In genomic region chr1:27234054-27234882, GRCh38 we compare ENCODE assay signal across 8 cellular contexts. TPM values are rescaled to one million over a fixed set of nuclear protein-coding genes. Genes with fewer than 3 reads are reported as not detected.
DNase-seq lines count a peak whose midpoint lies in the region; ATAC-seq, FAIRE-seq and TF ChIP-seq lines count a peak whose summit lies in the region.

TSS of gene WDTC1 (plus strand) at chr1:27234632. CDS start at chr1:27261055, 26,423 bp downstream.

- intact Hi-C loops in CD14-positive monocyte (cut with micrococcal nuclease) (no loop called here), HepG2 (cut with micrococcal nuclease; ENCODE audit: unreplicated experiment) (no loop called here)

- H3K4me1 ChIP-seq in HepG2 (ENCODE audit: insufficient read depth, low read length), result peaks cover 20% of the 10 kb centered on the region

- peaks cover 0 to 3% (median 0%) of the 10 kb centered on the region in 3 donors for H3K27me3 Mint-ChIP-seq in CD14-positive monocyte (ENCODE audit: low read depth in 3 of 3)

- WGBS in HepG2 (ENCODE audit: low lambda C conversion rate), result 3% methylated on average over 32 of the region's 71 CpGs

- peak within 1 kb of the TSS; percentile 61 to 85 (median 77) for H3K4me3 ChIP-seq in HepG2 (replicated peaks in 1 of 3; ENCODE audit: insufficient read depth in 1 of 3, low read depth in 2 of 3, low read length in 3 of 3)

- no peaks in the 10 kb centered on the region for H3K9me3 Mint-ChIP-seq in CD14-positive monocyte

- H3K36me3 ChIP-seq in HepG2 (replicated peaks in 1 of 2; ENCODE audit: control insufficient read depth in 1 of 2, insufficient read depth in 2 of 2, low read length in 2 of 2), result no peaks in the 10 kb centered on the region

- no peaks in the 10 kb centered on the region for H3K27me3 ChIP-seq in HepG2 (ENCODE audit: control insufficient read depth in 1 of 2, insufficient read depth in 2 of 2, low read length in 2 of 2)

- BruUV-seq in HepG2 (replicated peaks; lab: Mats Ljungman, UMichigan), result no TSS peak

- POLR2A ChIA-PET in HepG2 (lab: Yijun Ruan, JAX), result interaction anchor here (0.5 to 1.4 kb wide), 6 partner anchors 11 to 267 kb away, joined by 3 to 6 read pairs (median 3); partner anchors contain the start of gene WASF2

- peaks cover 5% of the 10 kb centered on the region in 2 donors for H3K36me3 Mint-ChIP-seq in CD14-positive monocyte

- peak; percentile 70 for FAIRE-seq in HepG2 (lab: Jason Lieb, UNC)

- peak; percentile 96 for DNase-seq in CD14-positive monocyte (ENCODE audit: low spot score)
- peak; percentile 100 for DNase-seq in NCI-H82 (lab: John Stamatoyannopoulos, UW)
- DNase-seq in activated CD4-positive, alpha-beta T cell treated with anti-CD3 and anti-CD28 coated beads, Interleukin-2, amount 50 U/mL, for 48 hours, result peak; percentile 96 to 97
- peak; percentile 98 for DNase-seq in dermis blood vessel endothelial cell
- DNase-seq in HepG2 (ENCODE audit: low spot score), result peak; percentile 88
- DNase-seq in stimulated activated CD4-positive, alpha-beta T cell treated with anti-CD3 and anti-CD28 coated beads, Interleukin-4, amount 100 ng/mL, for 1 hour, result peak; percentile 97

- H3K27ac Mint-ChIP-seq in CD14-positive monocyte, result peak within 1 kb of the TSS; percentile 82 to 98 (median 92)

- peak within 1 kb of the TSS; percentile 94 for H3K4me2 ChIP-seq in HepG2 (ENCODE audit: low read depth, low read length)

- peak within 1 kb of the TSS; percentile 59 for H3K9ac ChIP-seq in HepG2 (ENCODE audit: insufficient read depth, low read depth, low read length)

- TF ChIP-seq EP300 in HepG2 (IDR thresholded peaks at IDR 0.05; ENCODE audit: low read depth in 2 of 2, low read length in 2 of 2) (no peak), HepG2 (CRISPR knock-in tag; IDR thresholded peaks at IDR 0.05; ENCODE audit: borderline replicate concordance) (no peak)

- H3K9me3 ChIP-seq in HepG2 (ENCODE audit: low read length), result no peaks in the 10 kb centered on the region

- H3K79me2 ChIP-seq in HepG2 (ENCODE audit: insufficient read depth, low read length), result peaks cover 11% of the 10 kb centered on the region

- H4K20me1 ChIP-seq in HepG2 (ENCODE audit: insufficient read depth, low read length), result no peaks in the 10 kb centered on the region

- H3K4me3 Mint-ChIP-seq in CD14-positive monocyte, result peak within 1 kb of the TSS; percentile 99

- ATAC-seq in GM19397 (IDR thresholded peaks at IDR 0.05; ENCODE audit: unreplicated experiment) (peak; percentile 88), HG03571 (IDR thresholded peaks at IDR 0.05; ENCODE audit: unreplicated experiment) (peak; percentile 88), HepG2 (peak; percentile 96)

- peak within 1 kb of the TSS; percentile 14 for H3K27ac ChIP-seq in HepG2 (ENCODE audit: extremely low read length, insufficient read depth, low read length)

- peak within 1 kb of the TSS; percentile 88 for H2AFZ ChIP-seq in HepG2 (ENCODE audit: low read length)

- CTCF ChIA-PET in HepG2 (lab: Yijun Ruan, JAX; ENCODE audit: low intra/inter-chr PET ratio, low total read pairs), result no interaction called here

- in situ Hi-C loops in HepG2 (cut with HindIII; ENCODE audit: extremely low pct_ligation_motif_present, low pct_unique_long_range_greater_than_20kb), result no loop called here

- TF ChIP-seq CTCF in CD14-positive monocyte (IDR thresholded peaks at IDR 0.05) (no peak), HepG2 (CRISPR knock-in tag; IDR thresholded peaks at IDR 0.05) (no peak)

- no peak for TF ChIP-seq RAD21 in HepG2 (CRISPR knock-in tag; IDR thresholded peaks at IDR 0.05)

- TF ChIP-seq POLR2A in HepG2 (IDR thresholded peaks at IDR 0.05; ENCODE audit: insufficient read depth in 1 of 2, low read depth in 2 of 2, low read length in 2 of 2), result peak in 1 of 2 experiments; percentile 44; a peak in 1 of 4 replicates

- H3K4me1 Mint-ChIP-seq in CD14-positive monocyte, result peaks cover 31% of the 10 kb centered on the region

TF ChIP-seq in HepG2, 621 proteins besides CTCF, POLR2A, EP300 and RAD21 (continues in another document):
- TF ChIP-seq ZNF44 (CRISPR knock-in tag; IDR thresholded peaks at IDR 0.05), result no peak
- peak; percentile 76; the same call in 1 of the 2 replicates for TF ChIP-seq HIVEP1 (CRISPR knock-in tag; IDR thresholded peaks at IDR 0.05)
- peak; percentile 83; the same call in 1 of the 2 replicates for TF ChIP-seq HNF1B (CRISPR knock-in tag; IDR thresholded peaks at IDR 0.05)
- TF ChIP-seq ELF1 (CRISPR knock-in tag; IDR thresholded peaks at IDR 0.05), result peak; percentile 67
- 0 out of 2 replicates have a peak, but pooled peaks have one; percentile 33 for TF ChIP-seq ZNF124 (CRISPR knock-in tag; IDR thresholded peaks at IDR 0.05)
- peak; percentile 82 for TF ChIP-seq GMEB2 (CRISPR knock-in tag; IDR thresholded peaks at IDR 0.05; ENCODE audit: low read depth)
- TF ChIP-seq IRF2 (CRISPR knock-in tag; IDR thresholded peaks at IDR 0.05), result peak; percentile 70; the same call in 1 of the 2 replicates
- peak; percentile 60; the same call in 1 of the 2 replicates for TF ChIP-seq GATAD1 (CRISPR knock-in tag; IDR thresholded peaks at IDR 0.05)
- TF ChIP-seq NFYC (CRISPR knock-in tag; IDR thresholded peaks at IDR 0.05), result peak; percentile 96
- TF ChIP-seq ZNF446 (CRISPR knock-in tag; IDR thresholded peaks at IDR 0.05), result no peak
- TF ChIP-seq FOXA1 (IDR thresholded peaks at IDR 0.05), result no peak
- peak; percentile 66 for TF ChIP-seq FOXA1 (CRISPR knock-in tag; IDR thresholded peaks at IDR 0.05)
- 0 out of 2 replicates have a peak, but pooled peaks have one; percentile 32 for TF ChIP-seq ELF3 (CRISPR knock-in tag; IDR thresholded peaks at IDR 0.05)
- peak; percentile 87 for TF ChIP-seq TARDBP (CRISPR knock-in tag; IDR thresholded peaks at IDR 0.05)
- peak; percentile 74; the same call in 1 of the 2 replicates for TF ChIP-seq KDM3A (CRISPR knock-in tag; IDR thresholded peaks at IDR 0.05; ENCODE audit: low read depth)
- peak; percentile 49; the same call in 1 of the 2 replicates for TF ChIP-seq ESRRA (CRISPR knock-in tag; IDR thresholded peaks at IDR 0.05; ENCODE audit: low read depth)
- peak; percentile 45; the same call in 1 of the 2 replicates for TF ChIP-seq ZSCAN31 (CRISPR knock-in tag; IDR thresholded peaks at IDR 0.05; ENCODE audit: low read depth)
- TF ChIP-seq YEATS2 (CRISPR knock-in tag; IDR thresholded peaks at IDR 0.05; ENCODE audit: borderline replicate concordance), result peak; percentile 65; the same call in 1 of the 2 replicates

RNA-seq across cellular contexts. Expression of gene WDTC1, which starts in this region (rescaled TPM):
- 1 to 10 TPM; 2.1 to 4.3 TPM for polyA plus RNA-seq in CD14-positive monocyte
- total RNA-seq in dermis blood vessel endothelial cell, result 32.7 and 51.4 TPM in 2 replicates
- total RNA-seq in HepG2 (2016; rRNA removed; fragmentation: Illumina TruSeq; extraction: Trizol), result 5.5 and 7.7 TPM in 2 replicates
- total RNA-seq in HepG2 (2016; cell fraction: cytosol; rRNA removed; fragmentation: Illumina TruSeq; extraction: Trizol; ENCODE audit: low read depth), result 2.2 and 2.3 TPM in 2 replicates
- total RNA-seq in HepG2 (2016; cell fraction: insoluble cytoplasmic fraction; rRNA removed; fragmentation: Illumina TruSeq; extraction: Trizol), result 6.1 and 6.4 TPM in 2 replicates
- total RNA-seq in HepG2 (2016; cell fraction: membrane; rRNA removed; fragmentation: Illumina TruSeq; extraction: Trizol), result 10.0 and 10.7 TPM in 2 replicates
- 3.9 and 4.5 TPM in 2 replicates for total RNA-seq in HepG2 (2016; cell fraction: nucleus; rRNA removed; fragmentation: Illumina TruSeq; extraction: Trizol)
- 5.5 and 7.1 TPM in 2 replicates for polyA plus RNA-seq in HepG2 (2011; rRNA removed)
- polyA plus RNA-seq in HepG2 (2011; cell fraction: cytosol; rRNA removed), result 3.8 and 4.1 TPM in 2 replicates
- 8.1 and 9.1 TPM in 2 replicates for polyA plus RNA-seq in HepG2 (2011; cell fraction: nucleus; rRNA removed)
- polyA plus RNA-seq in HepG2 (2012), result 10.2 and 12.4 TPM in 2 replicates
- 2.4 TPM in 2 replicates for polyA plus RNA-seq in HepG2 (2016; cell fraction: cytosol; fragmentation: Illumina TruSeq; extraction: Trizol; ENCODE audit: low read depth)
- 6.3 and 8.9 TPM in 2 replicates for polyA plus RNA-seq in HepG2 (2016; cell fraction: insoluble cytoplasmic fraction; fragmentation: Illumina TruSeq; extraction: Trizol; ENCODE audit: low read depth)
- polyA plus RNA-seq in HepG2 (2016; cell fraction: membrane; fragmentation: Illumina TruSeq; extraction: Trizol; ENCODE audit: low read depth), result 8.9 and 9.3 TPM in 2 replicates
- polyA plus RNA-seq in HepG2 (2016; cell fraction: nucleus; fragmentation: Illumina TruSeq; extraction: Trizol; ENCODE audit: insufficient read depth, low read depth), result 6.3 and 6.8 TPM in 2 replicates
- polyA minus RNA-seq in HepG2 (2011; rRNA and poly(A)+ RNA removed; ENCODE audit: low replicate concordance), result 11.5 and 12.8 TPM in 2 replicates
- polyA minus RNA-seq in HepG2 (2011; cell fraction: cytosol; rRNA and poly(A)+ RNA removed), result 3.9 and 4.7 TPM in 2 replicates
- 3.7 and 4.8 TPM in 2 replicates for polyA minus RNA-seq in HepG2 (2011; cell fraction: nucleus; rRNA and poly(A)+ RNA removed)

Comparison
In these comparisons a context has a peak if more than half of its experiments do, and no peak if none do; other contexts are left out.
1. Peak in every context shown above with its lines: DNase-seq, ATAC-seq, H3K4me3 ChIP-seq and H3K27ac ChIP-seq.